Comparison of ENCODE assay signal across 13 cellular contexts in the genomic region with DNA sequence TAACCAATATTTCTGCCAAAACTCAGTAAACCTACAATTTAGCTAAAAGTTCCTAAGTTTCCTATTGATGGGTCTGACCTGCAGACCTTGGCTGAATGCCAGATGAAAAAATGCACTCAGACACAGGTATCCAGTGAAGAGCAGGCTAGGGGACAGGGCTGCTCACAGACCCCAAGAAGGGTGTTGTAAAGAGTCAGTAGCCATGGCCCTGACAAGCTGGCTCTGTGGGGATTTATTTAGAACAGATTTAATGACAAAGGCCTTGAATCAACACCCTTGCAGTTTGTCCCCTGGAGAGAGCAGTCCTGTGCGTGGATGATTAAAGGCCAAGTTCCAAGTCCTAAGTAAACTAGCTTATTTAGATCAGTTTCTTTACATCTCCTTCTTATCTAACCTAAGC.
A peak's percentile ranks its signal among the peaks of the same experiment; 100 is the strongest.
DNase-seq lines count a peak whose midpoint lies in the region; TF ChIP-seq lines count a peak whose summit lies in the region.
"Had no signal": no experiment of that assay in that cellular context is flagged by ENCODE, and none has a peak within 500 bp of the region (broad histone marks: within the 10 kb centered on the region; RNA-seq: fewer than 3 reads in every experiment).

No MANE protein-coding gene starts in this region.

- H2BK120ac ChIP-seq in mesenchymal stem cell (ENCODE audit: low read depth, low read length) = no peak overlapping the region

- peak; percentile 14 for DNase-seq in HEK293T (ENCODE audit: extremely low spot score)
- DNase-seq in mesenchymal stem cell = no peak
- no peak for DNase-seq in NCI-H446 (lab: John Stamatoyannopoulos, UW)
- no peak for DNase-seq in COLO668 (lab: John Stamatoyannopoulos, UW; ENCODE audit: unreplicated experiment)
- DNase-seq in activated T-helper 1 cell treated with anti-CD3 and anti-CD28 coated beads, Interleukin-12 subunit alpha, Interleukin-12 subunit beta, Interleukin-2, Interleukin-4 antibody, amounts not matched to agents 30 ng/mL and 10 ng/mL and 1 ng/mL, durations not matched to agents 14 hours and 24 hours and 36 hours (ENCODE audit: low spot score) = no peak
- DNase-seq: CD4-positive, CD25-positive, alpha-beta regulatory T cell; CD8-positive, alpha-beta T cell; DMS 273 treated with DMSO at 0.1 percent for 48 hours; DND-41; GOT3 had no signal

- WGBS in mesenchymal stem cell = 93% methylated on average over 1 of the region's 1 CpG

- no peak overlapping the region for H3K18ac ChIP-seq in mesenchymal stem cell (ENCODE audit: low read depth in 1 of 2, low read length in 2 of 2)

- no peak overlapping the region for H3K23ac ChIP-seq in mesenchymal stem cell (ENCODE audit: low read length in 2 of 2)

- no peak overlapping the region for H2AK5ac ChIP-seq in mesenchymal stem cell (ENCODE audit: low read length, severe bottlenecking)

- no peaks in the 10 kb centered on the region for H3K9me3 ChIP-seq in HEK293 (ENCODE audit: control insufficient read depth, insufficient read depth, low read depth, low read length)
- H3K9me3 ChIP-seq in mesenchymal stem cell (ENCODE audit: control insufficient read depth, low read length) = no peaks in the 10 kb centered on the region
- H3K9me3 ChIP-seq: HAP-1 had no signal

- no peak overlapping the region for H4K91ac ChIP-seq in mesenchymal stem cell (ENCODE audit: low read length)

- no peak overlapping the region for H3K4me3 Mint-ChIP-seq in activated T-helper 1 cell treated with anti-CD3 and anti-CD28 coated beads, Interleukin-12 subunit alpha, Interleukin-12 subunit beta, Interleukin-2, Interleukin-4 antibody, amounts not matched to agents 30 ng/mL and 10 ng/mL and 1 ng/mL, durations not matched to agents 14 hours and 24 hours and 36 hours
- H3K4me3 Mint-ChIP-seq: CD4-positive, CD25-positive, alpha-beta regulatory T cell; CD8-positive, alpha-beta T cell had no signal

- H3K27me3 ChIP-seq in mesenchymal stem cell (ENCODE audit: control insufficient read depth in 1 of 2, insufficient read depth in 1 of 2, low read length in 2 of 2) = no peaks in the 10 kb centered on the region

- CTCF ChIA-PET in HEK293 (lab: Yijun Ruan, JAX) = no interaction called here
- CTCF ChIA-PET in HEK293T (lab: Yijun Ruan, JAX) = no interaction called here

- H3K4me3 ChIP-seq in HEK293 (ENCODE audit: low read depth, low read length) = no peak overlapping the region
- no peak overlapping the region for H3K4me3 ChIP-seq in mesenchymal stem cell (ENCODE audit: insufficient read depth in 1 of 2, low read depth in 1 of 2, low read length in 2 of 2)
- H3K4me3 ChIP-seq: HAP-1 had no signal

- intact Hi-C loops in activated T-helper 1 cell treated with anti-CD3 and anti-CD28 coated beads, Interleukin-12 subunit alpha, Interleukin-12 subunit beta, Interleukin-2, Interleukin-4 antibody, amounts not matched to agents 30 ng/mL and 10 ng/mL and 1 ng/mL, durations not matched to agents 14 hours and 24 hours and 36 hours (cut with micrococcal nuclease) = no loop called here

- POLR2A ChIA-PET in HEK293 (lab: Yijun Ruan, JAX) (no interaction called here), HEK293T (lab: Yijun Ruan, JAX) (no interaction called here)

- H3K4me1 Mint-ChIP-seq in activated T-helper 1 cell treated with anti-CD3 and anti-CD28 coated beads, Interleukin-12 subunit alpha, Interleukin-12 subunit beta, Interleukin-2, Interleukin-4 antibody, amounts not matched to agents 30 ng/mL and 10 ng/mL and 1 ng/mL, durations not matched to agents 14 hours and 24 hours and 36 hours (ENCODE audit: low read depth) = no peaks in the 10 kb centered on the region
- H3K4me1 Mint-ChIP-seq: CD4-positive, CD25-positive, alpha-beta regulatory T cell had no signal

- H3K9me3 Mint-ChIP-seq in activated T-helper 1 cell treated with anti-CD3 and anti-CD28 coated beads, Interleukin-12 subunit alpha, Interleukin-12 subunit beta, Interleukin-2, Interleukin-4 antibody, amounts not matched to agents 30 ng/mL and 10 ng/mL and 1 ng/mL, durations not matched to agents 14 hours and 24 hours and 36 hours = peaks cover 6% of the 10 kb centered on the region

- no peaks in the 10 kb centered on the region for H3K79me1 ChIP-seq in mesenchymal stem cell (replicated peaks; ENCODE audit: low read length, poor library complexity, severe bottlenecking)

- no peak overlapping the region for H2AFZ ChIP-seq in mesenchymal stem cell (ENCODE audit: low read depth, low read length)

- peak overlapping the region; percentile 4; the same call in 1 of the 2 replicates for H3K27ac ChIP-seq in HEK293 (ENCODE audit: extremely low read depth, low read depth, low read length)
- H3K27ac ChIP-seq in mesenchymal stem cell (ENCODE audit: low read length, poor library complexity, severe bottlenecking) = no peak overlapping the region
- H3K27ac ChIP-seq: C4-2B had no signal

- H3K14ac ChIP-seq in mesenchymal stem cell (ENCODE audit: low read length in 2 of 2) = no peak overlapping the region

- H3K4me1 ChIP-seq in HEK293 (ENCODE audit: control insufficient read depth, insufficient read depth, low read length) (no peaks in the 10 kb centered on the region), mesenchymal stem cell (ENCODE audit: control insufficient read depth, insufficient read depth, low read depth, low read length) (no peaks in the 10 kb centered on the region)
- H3K4me1 ChIP-seq: HAP-1 had no signal

- H2BK5ac ChIP-seq in mesenchymal stem cell (ENCODE audit: low read depth, low read length, poor library complexity, severe bottlenecking) = peak overlapping the region; percentile 61

- no peak overlapping the region for H2BK15ac ChIP-seq in mesenchymal stem cell (ENCODE audit: low read depth, poor library complexity, severe bottlenecking)

- TF ChIP-seq CTCF in HEK293 (tag by site-specific recombination; IDR thresholded peaks at IDR 0.05) = no peak

- H4K8ac ChIP-seq in mesenchymal stem cell (ENCODE audit: low read length) = no peak overlapping the region

- no peak overlapping the region for H3K4ac ChIP-seq in mesenchymal stem cell (ENCODE audit: low read depth in 1 of 2, low read length in 2 of 2)

- no peak overlapping the region for H3K9ac ChIP-seq in mesenchymal stem cell (ENCODE audit: low read length)

- no peaks in the 10 kb centered on the region for H3K27me3 Mint-ChIP-seq in activated T-helper 1 cell treated with anti-CD3 and anti-CD28 coated beads, Interleukin-12 subunit alpha, Interleukin-12 subunit beta, Interleukin-2, Interleukin-4 antibody, amounts not matched to agents 30 ng/mL and 10 ng/mL and 1 ng/mL, durations not matched to agents 14 hours and 24 hours and 36 hours (ENCODE audit: insufficient read depth)
- H3K27me3 Mint-ChIP-seq: CD4-positive, CD25-positive, alpha-beta regulatory T cell had no signal

- H2BK12ac ChIP-seq in mesenchymal stem cell (ENCODE audit: low read length in 2 of 2) = no peak overlapping the region

- no peaks in the 10 kb centered on the region for H3K36me3 Mint-ChIP-seq in activated T-helper 1 cell treated with anti-CD3 and anti-CD28 coated beads, Interleukin-12 subunit alpha, Interleukin-12 subunit beta, Interleukin-2, Interleukin-4 antibody, amounts not matched to agents 30 ng/mL and 10 ng/mL and 1 ng/mL, durations not matched to agents 14 hours and 24 hours and 36 hours (ENCODE audit: low read depth)
- H3K36me3 Mint-ChIP-seq: CD4-positive, CD25-positive, alpha-beta regulatory T cell; CD8-positive, alpha-beta T cell had no signal

- H3K36me3 ChIP-seq in HEK293 (ENCODE audit: control insufficient read depth in 2 of 2, insufficient read depth in 1 of 2, low read length in 2 of 2) (no peaks in the 10 kb centered on the region), mesenchymal stem cell (ENCODE audit: control insufficient read depth in 1 of 2, insufficient read depth in 2 of 2, low read depth in 1 of 2, low read length in 2 of 2) (no peaks in the 10 kb centered on the region)
- H3K36me3 ChIP-seq: HAP-1 had no signal

- H3K4me2 ChIP-seq in mesenchymal stem cell (ENCODE audit: low read length, poor library complexity, severe bottlenecking) = no peak overlapping the region

- no peak overlapping the region for H3K27ac Mint-ChIP-seq in activated T-helper 1 cell treated with anti-CD3 and anti-CD28 coated beads, Interleukin-12 subunit alpha, Interleukin-12 subunit beta, Interleukin-2, Interleukin-4 antibody, amounts not matched to agents 30 ng/mL and 10 ng/mL and 1 ng/mL, durations not matched to agents 14 hours and 24 hours and 36 hours
- H3K27ac Mint-ChIP-seq: CD4-positive, CD25-positive, alpha-beta regulatory T cell; CD8-positive, alpha-beta T cell had no signal

TF ChIP-seq in HEK293, 187 proteins besides CTCF, POLR2A, EP300 and RAD21:
- TF ChIP-seq TRIM28 (IDR thresholded peaks at IDR 0.05; ENCODE audit: borderline replicate concordance, low read length) = peak; percentile 68; the same call in 1 of the 2 replicates
- TF ChIP-seq GLIS1 (tag by site-specific recombination; IDR thresholded peaks at IDR 0.05) = 0 out of 2 replicates have a peak, but pooled peaks have one; percentile 20
- TF ChIP-seq ZNF843 (tag by site-specific recombination; IDR thresholded peaks at IDR 0.05) = peak; percentile 38; the same call in 1 of the 2 replicates
- TF ChIP-seq SETDB1 (IDR thresholded peaks at IDR 0.05; ENCODE audit: insufficient read length, low read length) = peak; percentile 66
- no peak for TF ChIP-seq ZNF76 (tag by site-specific recombination; IDR thresholded peaks at IDR 0.05; ENCODE audit: borderline replicate concordance, low read depth)

TF ChIP-seq in HEK293T, 16 proteins besides CTCF, POLR2A, EP300 and RAD21:
- TF ChIP-seq LEF1 (IDR thresholded peaks at IDR 0.05; ENCODE audit: borderline replicate concordance) (no peak), TARDBP (IDR thresholded peaks at IDR 0.05) (no peak), L3MBTL2 (conservative IDR thresholded peaks at IDR 0.05) (no peak)
